9 cellular contexts compared by ENCODE assay signal in the genomic region with DNA sequence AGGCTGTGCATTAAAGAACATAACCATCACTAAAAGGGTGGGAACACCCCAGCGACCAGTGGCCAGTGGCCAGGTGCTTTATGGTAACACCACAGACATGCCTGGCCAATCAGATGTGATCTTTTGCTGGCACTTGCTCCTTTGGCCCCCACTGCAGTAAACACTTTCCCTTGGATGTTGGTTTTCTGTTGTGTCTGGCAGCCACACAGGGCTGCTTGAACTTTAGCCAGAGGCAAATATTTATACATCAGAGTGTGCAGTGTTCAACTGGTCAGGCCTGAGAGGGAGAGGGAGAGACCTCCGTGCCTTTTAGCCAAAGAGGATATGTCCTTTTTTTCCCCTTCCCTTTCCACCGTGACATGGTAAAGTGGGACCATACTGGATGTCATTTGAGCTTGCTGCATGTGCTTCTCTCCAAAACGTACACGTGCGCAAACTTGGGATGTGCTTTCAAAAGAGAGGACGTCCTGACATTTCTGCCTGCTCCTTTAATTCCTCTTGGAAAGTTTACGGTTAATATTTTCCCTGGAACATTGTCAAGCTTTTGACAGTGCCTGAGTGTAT.
A peak's percentile ranks its signal among the peaks of the same experiment; 100 is the strongest.
DNase-seq lines count a peak whose midpoint lies in the region; ATAC-seq and TF ChIP-seq lines count a peak whose summit lies in the region.
"Had no signal": no experiment of that assay in that cellular context is flagged by ENCODE, and none has a peak within 500 bp of the region (broad histone marks: within the 10 kb centered on the region; RNA-seq: fewer than 3 reads in every experiment).

No MANE protein-coding gene starts in this region.

- no TSS peak for BruUV-seq in OCI-LY7 (replicated peaks; lab: Mats Ljungman, UMichigan)

- CTCF ChIA-PET in OCI-LY7 (lab: Charles Lee; ENCODE audit: unreplicated experiment), result no interaction called here

- H3K27ac ChIP-seq in ascending aorta (peak overlapping the region; percentile 84 to 92), cardiac muscle cell (peak overlapping the region; percentile 57), OCI-LY7 (ENCODE audit: low read depth, low read length, poor library complexity, severe bottlenecking) (no peak overlapping the region)

- DNase-seq in DMS53 (lab: John Stamatoyannopoulos, UW) (peak; percentile 89), ascending aorta (ENCODE audit: low spot score in 2 of 2) (peak in 1 of 2 donors; percentile 72), cardiac muscle cell (ENCODE audit: low read depth in 1 of 2, low spot score in 1 of 2) (peak in 1 of 2 donors; percentile 81), renal cortical epithelial cell (ENCODE audit: low read depth) (peak; percentile 39), OCI-LY7 (ENCODE audit: low spot score) (no peak), GM10266 (ENCODE audit: extremely low spot score) (no peak)
- DNase-seq: activated CD8-positive, alpha-beta memory T cell treated with anti-CD3 and anti-CD28 coated beads, Interleukin-2, amount 50 U/mL, for 4 hours had no signal

- H3K27me3 ChIP-seq in ascending aorta, result no peaks in the 10 kb centered on the region
- H3K27me3 ChIP-seq in cardiac muscle cell, result no peaks in the 10 kb centered on the region

- no peak overlapping the region for H3K4me2 ChIP-seq in OCI-LY7 (ENCODE audit: low read length)

- no peaks in the 10 kb centered on the region for H3K9me2 ChIP-seq in OCI-LY7 (ENCODE audit: insufficient read depth, low read length)

- no peak for ATAC-seq in HG03354 (IDR thresholded peaks at IDR 0.05; ENCODE audit: poor library complexity, severe bottlenecking, unreplicated experiment)
- ATAC-seq in HG03457 (IDR thresholded peaks at IDR 0.05; ENCODE audit: unreplicated experiment), result no peak

- H3K9me3 ChIP-seq in ascending aorta (no peaks in the 10 kb centered on the region), cardiac muscle cell (ENCODE audit: low read depth) (no peaks in the 10 kb centered on the region), OCI-LY7 (ENCODE audit: low read length) (no peaks in the 10 kb centered on the region)

- H2AFZ ChIP-seq in OCI-LY7 (ENCODE audit: low read length), result no peak overlapping the region

- no peaks in the 10 kb centered on the region for H4K20me1 ChIP-seq in OCI-LY7 (ENCODE audit: insufficient read depth, low read length)

- H3K4me3 ChIP-seq in ascending aorta, result peak overlapping the region; percentile 56 to 58
- H3K4me3 ChIP-seq in cardiac muscle cell, result no peak overlapping the region
- no peak overlapping the region for H3K4me3 ChIP-seq in OCI-LY7 (ENCODE audit: low read depth, low read length, poor library complexity, severe bottlenecking)

- peaks cover 9 to 84% of the 10 kb centered on the region in 2 donors for H3K4me1 ChIP-seq in ascending aorta
- H3K4me1 ChIP-seq in cardiac muscle cell (ENCODE audit: low read depth), result peaks cover 40% of the 10 kb centered on the region
- no peaks in the 10 kb centered on the region for H3K4me1 ChIP-seq in OCI-LY7 (ENCODE audit: insufficient read depth, low read length, poor library complexity, severe bottlenecking)

- H3K36me3 ChIP-seq in ascending aorta (no peaks in the 10 kb centered on the region), cardiac muscle cell (no peaks in the 10 kb centered on the region), OCI-LY7 (ENCODE audit: insufficient read depth, low read length) (no peaks in the 10 kb centered on the region)

- POLR2A ChIA-PET in OCI-LY7 (lab: Charles Lee), result interaction anchor here (0.6 kb wide), 1 partner anchor 34 kb away, joined by 4 read pairs; no protein-coding TSS in a partner anchor

- H3K79me2 ChIP-seq in OCI-LY7 (ENCODE audit: insufficient read depth, low read depth, low read length), result no peaks in the 10 kb centered on the region

- intact Hi-C loops in ascending aorta (cut with DNase I), result loop anchor here (5.0 to 10.0 kb wide), 2 partner anchors 154 to 421 kb away; no protein-coding TSS in a partner anchor
- intact Hi-C loops in OCI-LY7 (cut with micrococcal nuclease; ENCODE audit: unreplicated experiment), result no loop called here

- no peak for TF ChIP-seq CTCF in ascending aorta (IDR thresholded peaks at IDR 0.05)
- no peak for TF ChIP-seq CTCF in cardiac muscle cell (IDR thresholded peaks at IDR 0.05; ENCODE audit: low read depth, low read length)
- TF ChIP-seq CTCF in OCI-LY7 (conservative IDR thresholded peaks at IDR 0.05; ENCODE audit: low read length), result no peak
- TF ChIP-seq CTCF in GM10266 (IDR thresholded peaks at IDR 0.05; ENCODE audit: control insufficient read depth, insufficient read depth, low read depth, missing control alignments), result no peak

Comparison
In these comparisons a context has a peak if more than half of its experiments do, and no peak if none do; other contexts are left out.
1. DNase-seq: peak in DMS53 (single experiment) and renal cortical epithelial cell (single experiment); none in OCI-LY7 (single experiment) and GM10266 (single experiment).
2. H3K4me3 ChIP-seq: peak in ascending aorta (2 of 2); none in cardiac muscle cell (single experiment) and OCI-LY7 (single experiment).